Comparison of ENCODE assay signal across 1 cellular context in genomic region chrX:24025741-24026402, GRCh38.
TF ChIP-seq lines count a peak whose summit lies in the region.

No MANE protein-coding gene starts in this region.

TF ChIP-seq in K562, 482 proteins besides CTCF, POLR2A, EP300 and RAD21 (continued from another document and continues in another):
- TF ChIP-seq GTF3C2 (IDR thresholded peaks at IDR 0.05; ENCODE audit: borderline replicate concordance, extremely low read depth, insufficient read length): no peak
- no peak for TF ChIP-seq ZNF79 (CRISPR knock-in tag; IDR thresholded peaks at IDR 0.05; ENCODE audit: low read depth)
- no peak for TF ChIP-seq CEBPZ (IDR thresholded peaks at IDR 0.05; ENCODE audit: borderline replicate concordance, low read depth, low read length)
- TF ChIP-seq ZNF507 (tag; conservative IDR thresholded peaks at IDR 0.05): no peak
- TF ChIP-seq CGGBP1 (CRISPR knock-in tag; IDR thresholded peaks at IDR 0.05): no peak
- TF ChIP-seq SMAD3 (CRISPR knock-in tag; conservative IDR thresholded peaks at IDR 0.05): no peak
- TF ChIP-seq ZNF431 (CRISPR knock-in tag; IDR thresholded peaks at IDR 0.05): no peak
- no peak for TF ChIP-seq ARID2 (IDR thresholded peaks at IDR 0.05)
- TF ChIP-seq ZBTB12 (CRISPR knock-in tag; IDR thresholded peaks at IDR 0.05): no peak
- peak; percentile 28; the same call in 1 of the 2 replicates for TF ChIP-seq KLF13 (tag; IDR thresholded peaks at IDR 0.05; ENCODE audit: borderline replicate concordance, low read depth)
- no peak for TF ChIP-seq BDP1 (IDR thresholded peaks at IDR 0.05; ENCODE audit: insufficient read depth, insufficient read length)
- no peak for TF ChIP-seq EZH2 (IDR thresholded peaks at IDR 0.05; ENCODE audit: borderline replicate concordance, low read depth, low read length)
- no peak; the same call in 1 of the 2 replicates for TF ChIP-seq ZNF263 (CRISPR knock-in tag; IDR thresholded peaks at IDR 0.05; ENCODE audit: borderline replicate concordance)
- no peak for TF ChIP-seq ZC3H4 (CRISPR knock-in tag; IDR thresholded peaks at IDR 0.05; ENCODE audit: borderline replicate concordance)
- no peak; a peak in 1 of 6 replicates for TF ChIP-seq ZBTB11 (CRISPR knock-in tag; IDR thresholded peaks at IDR 0.05)
- TF ChIP-seq HDAC1 (IDR thresholded peaks at IDR 0.05): no peak
- no peak for TF ChIP-seq HNRNPUL1 (IDR thresholded peaks at IDR 0.05; ENCODE audit: low read length)
- TF ChIP-seq CEBPB (tag; IDR thresholded peaks at IDR 0.05): peak; percentile 98
- no peak for TF ChIP-seq BACH1 (tag; IDR thresholded peaks at IDR 0.05)
- TF ChIP-seq BRD9 (IDR thresholded peaks at IDR 0.05; ENCODE audit: low read depth, partially characterized antibody): peak; percentile 32
- TF ChIP-seq ZNF512 (tag; IDR thresholded peaks at IDR 0.05): no peak
- TF ChIP-seq ZNF740 (CRISPR knock-in tag; IDR thresholded peaks at IDR 0.05): no peak
- TF ChIP-seq ZNF740 (tag; IDR thresholded peaks at IDR 0.05): no peak; a peak in 1 of 4 replicates
- TF ChIP-seq SP2 (IDR thresholded peaks at IDR 0.05; ENCODE audit: extremely low read depth, low read depth, low read length, poor library complexity, severe bottlenecking): no peak
- no peak for TF ChIP-seq KDM5B (IDR thresholded peaks at IDR 0.05; ENCODE audit: insufficient replicate concordance, low read depth, low read length)
- no peak for TF ChIP-seq CC2D1A (IDR thresholded peaks at IDR 0.05)
- TF ChIP-seq ZNF764 (CRISPR knock-in tag; IDR thresholded peaks at IDR 0.05; ENCODE audit: low read depth): no peak
- TF ChIP-seq SIN3A (IDR thresholded peaks at IDR 0.05; ENCODE audit: borderline replicate concordance in 2 of 2, control insufficient read depth in 1 of 2, low read depth in 2 of 2, low read length in 2 of 2): no peak
- no peak for TF ChIP-seq GTF2A2 (tag; IDR thresholded peaks at IDR 0.05)
- TF ChIP-seq ATF3 (IDR thresholded peaks at IDR 0.05): peak; percentile 98
- no peak; the same call in 1 of the 2 replicates for TF ChIP-seq ATF3 (CRISPR knock-in tag; conservative IDR thresholded peaks at IDR 0.05)
- no peak for TF ChIP-seq FOXJ3 (CRISPR knock-in tag; IDR thresholded peaks at IDR 0.05)
- no peak for TF ChIP-seq MEIS2 (IDR thresholded peaks at IDR 0.05; ENCODE audit: partially characterized antibody)
- peak; percentile 15 for TF ChIP-seq HDAC3 (IDR thresholded peaks at IDR 0.05; ENCODE audit: borderline replicate concordance, partially characterized antibody)
- TF ChIP-seq PTRF (tag; IDR thresholded peaks at IDR 0.05): no peak
- TF ChIP-seq CREM (IDR thresholded peaks at IDR 0.05; ENCODE audit: low read depth): peak; percentile 88
- no peak for TF ChIP-seq ZNF785 (CRISPR knock-in tag; IDR thresholded peaks at IDR 0.05)
- peak; percentile 53; the same call in 1 of the 2 replicates for TF ChIP-seq MAX (CRISPR knock-in tag; IDR thresholded peaks at IDR 0.05)
- TF ChIP-seq ETV1 (tag; conservative IDR thresholded peaks at IDR 0.05; ENCODE audit: low read depth): no peak
- no peak for TF ChIP-seq MCM3 (IDR thresholded peaks at IDR 0.05)
- no peak for TF ChIP-seq CUX1 (CRISPR knock-in tag; IDR thresholded peaks at IDR 0.05)
- TF ChIP-seq KDM4B (IDR thresholded peaks at IDR 0.05; ENCODE audit: borderline replicate concordance in 2 of 2, low read depth in 1 of 2): 0 out of 4 replicates have a peak, but pooled peaks of 1 of the 2 experiments have one; percentile 2
- no peak for TF ChIP-seq TCFL5 (CRISPR knock-in tag; conservative IDR thresholded peaks at IDR 0.05)
- no peak for TF ChIP-seq SMAD1 (IDR thresholded peaks at IDR 0.05; ENCODE audit: low read depth, low read length, partially characterized antibody)
- TF ChIP-seq L3MBTL2 (IDR thresholded peaks at IDR 0.05): peak; percentile 85
